Comparison of ENCODE assay signal across 17 cellular contexts in genomic region chr2:152065945-152066344, GRCh38. TPM values are rescaled to one million over a fixed set of nuclear protein-coding genes. Genes with fewer than 3 reads are reported as not detected.
DNase-seq lines count a peak whose midpoint lies in the region; ATAC-seq and TF ChIP-seq lines count a peak whose summit lies in the region.
"Had no signal": no experiment of that assay in that cellular context is flagged by ENCODE, and none has a peak within 500 bp of the region (broad histone marks: within the 10 kb centered on the region; RNA-seq: fewer than 3 reads in every experiment).

No MANE protein-coding gene starts in this region.

- H3K9me3 Mint-ChIP-seq in activated naive CD4-positive, alpha-beta T cell treated with anti-CD3 and anti-CD28 coated beads, Interleukin-2, amount 50 U/mL, for 24 hours = no peaks in the 10 kb centered on the region
- H3K9me3 Mint-ChIP-seq: CD4-positive, alpha-beta T cell; CD8-positive, alpha-beta T cell had no signal

- intact Hi-C loops in left lung (cut with DNase I) (no loop called here), right cardiac atrium (cut with DNase I) (no loop called here)

- H3K27ac ChIP-seq in left lung (no peak overlapping the region), right cardiac atrium (ENCODE audit: low read length) (no peak overlapping the region)
- H3K27ac ChIP-seq: 22Rv1; A549; BLaER1 treated with 17β-estradiol and CSF1 and Interleukin-3, amounts not matched to agents 10 nM and 100 nM; C4-2B had no signal

- peaks cover 7% of the 10 kb centered on the region for H3K27me3 Mint-ChIP-seq in activated naive CD4-positive, alpha-beta T cell treated with anti-CD3 and anti-CD28 coated beads, Interleukin-2, amount 50 U/mL, for 24 hours

- TF ChIP-seq CTCF in left lung (IDR thresholded peaks at IDR 0.05) = no peak

- H3K27me3 ChIP-seq in left lung (no peaks in the 10 kb centered on the region), right cardiac atrium (ENCODE audit: control insufficient read depth, insufficient read depth) (no peaks in the 10 kb centered on the region)

- H3K4me1 ChIP-seq in left lung = peaks cover 5 to 10% of the 10 kb centered on the region in 2 donors
- no peaks in the 10 kb centered on the region for H3K4me1 ChIP-seq in right cardiac atrium (ENCODE audit: control insufficient read depth, insufficient read depth, low read length)
- H3K4me1 ChIP-seq: Caco-2 had no signal

- no peaks in the 10 kb centered on the region for H3K36me3 ChIP-seq in left lung
- H3K36me3 ChIP-seq: BLaER1 treated with 17β-estradiol and CSF1 and Interleukin-3, amounts not matched to agents 10 nM and 100 nM had no signal

- H3K27ac Mint-ChIP-seq in activated naive CD4-positive, alpha-beta T cell treated with anti-CD3 and anti-CD28 coated beads, Interleukin-2, amount 50 U/mL, for 24 hours = peak overlapping the region; percentile 2
- H3K27ac Mint-ChIP-seq: B cell; CD4-positive, alpha-beta T cell; CD8-positive, alpha-beta T cell had no signal

- H3K4me3 ChIP-seq in left lung (no peak overlapping the region), right cardiac atrium (ENCODE audit: low read length) (no peak overlapping the region)
- H3K4me3 ChIP-seq: A549; BLaER1 treated with 17β-estradiol and CSF1 and Interleukin-3, amounts not matched to agents 10 nM and 100 nM had no signal

- no peak overlapping the region for H3K4me3 Mint-ChIP-seq in activated naive CD4-positive, alpha-beta T cell treated with anti-CD3 and anti-CD28 coated beads, Interleukin-2, amount 50 U/mL, for 24 hours
- H3K4me3 Mint-ChIP-seq: B cell; CD4-positive, alpha-beta T cell; CD8-positive, alpha-beta T cell had no signal

- H3K9me3 ChIP-seq in left lung = no peaks in the 10 kb centered on the region
- H3K9me3 ChIP-seq in right cardiac atrium (ENCODE audit: control insufficient read depth, low read length) = no peaks in the 10 kb centered on the region
- H3K9me3 ChIP-seq: A549, Caco-2 had no signal

- H3K36me3 Mint-ChIP-seq in activated naive CD4-positive, alpha-beta T cell treated with anti-CD3 and anti-CD28 coated beads, Interleukin-2, amount 50 U/mL, for 24 hours = no peaks in the 10 kb centered on the region
- H3K36me3 Mint-ChIP-seq: CD8-positive, alpha-beta T cell had no signal

- ATAC-seq in left lung = peak; percentile 53
- no peak for ATAC-seq in GM21381 (IDR thresholded peaks at IDR 0.05; ENCODE audit: unreplicated experiment)
- no peak for ATAC-seq in right cardiac atrium
- ATAC-seq: A549; CD8-positive, alpha-beta T cell had no signal

- no peaks in the 10 kb centered on the region for H3K4me1 Mint-ChIP-seq in activated naive CD4-positive, alpha-beta T cell treated with anti-CD3 and anti-CD28 coated beads, Interleukin-2, amount 50 U/mL, for 24 hours

- DNase-seq in activated naive CD4-positive, alpha-beta T cell treated with anti-CD3 and anti-CD28 coated beads, Interleukin-2, amount 50 U/mL, for 16 hours = no peak
- DNase-seq in left lung (peak in 1 of 2 donors; percentile 41), right cardiac atrium (no peak)
- DNase-seq: AML-193; Caco-2; Calu3; CD4-positive, alpha-beta T cell; CD8-positive, alpha-beta T cell; DMS79 treated with DMSO at 0.1 percent for 48 hours; GF-D8 had no signal

- 86% methylated on average over 3 of the region's 3 CpGs for WGBS in right cardiac atrium

RNA-seq across cellular contexts. Expression of gene CACNB4, which starts 32.9 kb away (rescaled TPM):
- total RNA-seq in left lung (1 to 10 TPM; 6.8 to 7.8 TPM), right cardiac atrium (1 to 10 TPM in 1 of 4 donors, under 1 TPM in 3; 0.57 to 1.5 (median 0.93) TPM)
- polyA plus RNA-seq in right cardiac atrium = 0.25 TPM
